ENCODE assay signal across 16 cellular contexts in the genomic region with DNA sequence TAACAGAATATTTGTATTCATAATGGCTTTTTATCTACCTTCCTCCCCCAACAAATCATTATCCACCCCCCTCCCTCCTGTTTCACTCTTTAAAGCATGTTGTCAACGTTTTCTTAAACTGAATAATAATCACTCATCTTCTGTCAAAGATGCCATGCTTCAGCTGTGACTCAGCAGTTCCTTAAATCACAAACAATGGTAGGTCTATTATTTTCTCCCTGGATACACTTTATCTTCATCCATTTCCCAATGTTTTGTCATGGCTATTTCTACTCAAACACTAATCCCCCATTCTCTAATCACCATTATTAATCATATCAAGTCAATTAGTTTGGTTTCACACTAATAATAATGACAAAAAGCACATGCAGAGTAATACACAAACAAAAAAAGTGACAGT. TPM values are rescaled to one million over a fixed set of nuclear protein-coding genes. Genes with fewer than 3 reads are reported as not detected.
DNase-seq lines count a peak whose midpoint lies in the region; FAIRE-seq and TF ChIP-seq lines count a peak whose summit lies in the region.
"Had no signal": no experiment of that assay in that cellular context is flagged by ENCODE, and none has a peak within 500 bp of the region (broad histone marks: within the 10 kb centered on the region; RNA-seq: fewer than 3 reads in every experiment).

No MANE protein-coding gene starts in this region.

- H3K4me1 ChIP-seq in Loucy (ENCODE audit: insufficient read depth, low read length, poor library complexity, severe bottlenecking) (peaks cover 38% of the 10 kb centered on the region), spleen (no peaks in the 10 kb centered on the region), small intestine (ENCODE audit: control insufficient read depth in 2 of 2, insufficient read depth in 1 of 2, low read depth in 1 of 2, low read length in 1 of 2) (no peaks in the 10 kb centered on the region)
- H3K4me1 ChIP-seq: parathyroid adenoma, thyroid gland had no signal

- H3K4me2 ChIP-seq in Loucy (ENCODE audit: low read depth, low read length, poor library complexity, severe bottlenecking): peak overlapping the region; percentile 54

- no peak overlapping the region for H2AFZ ChIP-seq in Loucy (ENCODE audit: low read length)
- H2AFZ ChIP-seq: parathyroid adenoma had no signal

- H3K4me1 Mint-ChIP-seq in progenitor cell of endocrine pancreas (ENCODE audit: low read depth): peaks cover 7% of the 10 kb centered on the region

- H3K36me3 Mint-ChIP-seq in progenitor cell of endocrine pancreas (ENCODE audit: insufficient read depth): no peaks in the 10 kb centered on the region

- 0 to 4% (median 1%) methylated on average over 1 of the region's 1 CpG for WGBS in spleen, 5 donors
- WGBS in small intestine, 3 donors: 3 to 17% (median 9%) methylated on average over 1 of the region's 1 CpG

- H3K9me3 Mint-ChIP-seq in progenitor cell of endocrine pancreas (ENCODE audit: low read depth): no peaks in the 10 kb centered on the region
- H3K9me3 Mint-ChIP-seq: activated naive CD4-positive, alpha-beta T cell treated with anti-CD3 and anti-CD28 coated beads for 36 hours; effector memory CD8-positive, alpha-beta T cell had no signal

- FAIRE-seq in bronchial epithelial cell (lab: Jason Lieb, UNC) (no peak), small intestine (lab: Jason Lieb, UNC) (no peak)

- peak; percentile 36 for DNase-seq in EH (ENCODE audit: low read depth)
- DNase-seq in bronchial epithelial cell (ENCODE audit: low read depth): peak; percentile 59
- no peak for DNase-seq in progenitor cell of endocrine pancreas (ENCODE audit: low spot score, unreplicated experiment)
- DNase-seq in SIG-M5 treated with dmso at 0.1 percent for 504 hours (lab: John Stamatoyannopoulos, UW; ENCODE audit: unreplicated experiment): no peak
- DNase-seq in spleen: no peak
- no peak for DNase-seq in H7
- no peak for DNase-seq in small intestine
- DNase-seq: activated naive CD4-positive, alpha-beta T cell treated with anti-CD3 and anti-CD28 coated beads for 36 hours; effector memory CD8-positive, alpha-beta T cell; kidney; thyroid gland had no signal

- no peaks in the 10 kb centered on the region for H4K20me1 ChIP-seq in Loucy (ENCODE audit: insufficient read depth, low read length, poor library complexity, severe bottlenecking)
- H4K20me1 ChIP-seq: BLaER1 treated with 17β-estradiol and CSF1 and Interleukin-3, amounts not matched to agents 10 nM and 100 nM had no signal

- H3K4me3 ChIP-seq in Loucy (ENCODE audit: low read length, poor library complexity, severe bottlenecking) (peak overlapping the region; percentile 46), bronchial epithelial cell (ENCODE audit: low read depth, low read length) (no peak overlapping the region), spleen (no peak overlapping the region), H7 (ENCODE audit: insufficient read depth, low read depth, low read length) (no peak overlapping the region), small intestine (ENCODE audit: low read depth in 1 of 2, low read length in 2 of 2) (no peak overlapping the region)
- H3K4me3 ChIP-seq: BLaER1 treated with 17β-estradiol and CSF1 and Interleukin-3, amounts not matched to agents 10 nM and 100 nM; SK-N-MC; thyroid gland had no signal

- H3K27ac ChIP-seq in spleen (no peak overlapping the region), small intestine (ENCODE audit: low read depth in 1 of 2, low read length in 1 of 2) (no peak overlapping the region)
- H3K27ac ChIP-seq: parathyroid adenoma, SK-N-MC, thyroid gland, VCaP had no signal

- H3K9ac ChIP-seq in Loucy (ENCODE audit: low read depth, low read length, poor library complexity, severe bottlenecking): peak overlapping the region; percentile 44
- H3K9ac ChIP-seq: BLaER1 treated with 17β-estradiol and CSF1 and Interleukin-3, amounts not matched to agents 10 nM and 100 nM; parathyroid adenoma had no signal

- H3K36me3 ChIP-seq in Loucy (ENCODE audit: insufficient read depth, low read length): no peaks in the 10 kb centered on the region
- no peaks in the 10 kb centered on the region for H3K36me3 ChIP-seq in bronchial epithelial cell (ENCODE audit: control insufficient read depth, insufficient read depth, low read length)
- no peaks in the 10 kb centered on the region for H3K36me3 ChIP-seq in spleen
- H3K36me3 ChIP-seq in H7 (replicated peaks; ENCODE audit: control insufficient read depth, insufficient read depth, low read length): no peaks in the 10 kb centered on the region
- H3K36me3 ChIP-seq in small intestine (ENCODE audit: control insufficient read depth in 2 of 2, insufficient read depth in 2 of 2, low read length in 2 of 2): no peaks in the 10 kb centered on the region
- H3K36me3 ChIP-seq: thyroid gland had no signal

- no peaks in the 10 kb centered on the region for H3K9me3 ChIP-seq in Loucy (ENCODE audit: insufficient read depth, low read depth, low read length)
- no peaks in the 10 kb centered on the region for H3K9me3 ChIP-seq in spleen
- no peaks in the 10 kb centered on the region for H3K9me3 ChIP-seq in small intestine (ENCODE audit: control insufficient read depth, low read depth)
- H3K9me3 ChIP-seq: BLaER1 treated with 17β-estradiol and CSF1 and Interleukin-3, amounts not matched to agents 10 nM and 100 nM; thyroid gland had no signal

- H3K27me3 ChIP-seq in Loucy (ENCODE audit: insufficient read depth, low read length, poor library complexity, severe bottlenecking) (no peaks in the 10 kb centered on the region), bronchial epithelial cell (ENCODE audit: control insufficient read depth, insufficient read depth, low read length) (no peaks in the 10 kb centered on the region), spleen (replicated peaks in 1 of 7) (peaks cover 0 to 4% (median 0%) of the 10 kb centered on the region in 7 donors), H7 (ENCODE audit: control insufficient read depth, insufficient read depth, low read length) (no peaks in the 10 kb centered on the region), small intestine (ENCODE audit: control insufficient read depth in 2 of 2, insufficient read depth in 2 of 2, low read length in 2 of 2) (no peaks in the 10 kb centered on the region)
- H3K27me3 ChIP-seq: BLaER1 treated with 17β-estradiol and CSF1 and Interleukin-3, amounts not matched to agents 10 nM and 100 nM; thyroid gland had no signal

- H3K9me2 ChIP-seq in Loucy (replicated peaks; ENCODE audit: low read depth, low read length): no peaks in the 10 kb centered on the region

- peak overlapping the region; percentile 2 for H3K27ac Mint-ChIP-seq in progenitor cell of endocrine pancreas
- H3K27ac Mint-ChIP-seq: activated naive CD4-positive, alpha-beta T cell treated with anti-CD3 and anti-CD28 coated beads for 36 hours; effector memory CD8-positive, alpha-beta T cell had no signal

- H3K27me3 Mint-ChIP-seq in progenitor cell of endocrine pancreas: no peaks in the 10 kb centered on the region

- H3F3A ChIP-seq in Loucy (ENCODE audit: low read depth): no peaks in the 10 kb centered on the region

- intact Hi-C loops in spleen (cut with DNase I; ENCODE audit: low total_unique reads): no loop called here

- H3K4me3 Mint-ChIP-seq in progenitor cell of endocrine pancreas (ENCODE audit: low read depth): no peak overlapping the region
- H3K4me3 Mint-ChIP-seq: activated naive CD4-positive, alpha-beta T cell treated with anti-CD3 and anti-CD28 coated beads for 36 hours; effector memory CD8-positive, alpha-beta T cell had no signal

- TF ChIP-seq POLR2A in spleen (IDR thresholded peaks at IDR 0.05): no peak

- no peak for TF ChIP-seq CTCF in Loucy (conservative IDR thresholded peaks at IDR 0.05; ENCODE audit: low read length)
- TF ChIP-seq CTCF in bronchial epithelial cell (IDR thresholded peaks at IDR 0.05; ENCODE audit: insufficient read depth, low read length, severe bottlenecking): no peak
- TF ChIP-seq CTCF in progenitor cell of endocrine pancreas (IDR thresholded peaks at IDR 0.05; ENCODE audit: unreplicated experiment): no peak
- no peak for TF ChIP-seq CTCF in spleen (IDR thresholded peaks at IDR 0.05 in 8 of 11, conservative IDR thresholded peaks at IDR 0.05 in 3 of 11)

- H3K79me2 ChIP-seq in Loucy (ENCODE audit: insufficient read depth, low read length): no peaks in the 10 kb centered on the region
- H3K79me2 ChIP-seq: parathyroid adenoma had no signal

RNA-seq across cellular contexts. Expression of a gene that starts 6.5 kb away (rescaled TPM):
- total RNA-seq in bronchial epithelial cell (not detected in 2 replicates), progenitor cell of endocrine pancreas (not detected in 2 replicates), spleen (10 to 100 TPM in 1 of 7 donors, 1 to 10 TPM in 6; 1.1 to 11.0 (median 1.6) TPM)
- polyA plus RNA-seq in spleen (1 to 10 TPM in 1 of 3 donors, under 1 TPM in 2; 0.20 to 1.9 (median 0.22) TPM), small intestine (under 1 TPM in 1 of 3 donors, not detected in 2; 0.09 TPM)
- total RNA-seq in H7 (2014; rRNA removed; shearing (Covaris generic)): not detected in 2 replicates
- total RNA-seq: activated naive CD4-positive, alpha-beta T cell treated with anti-CD3 and anti-CD28 coated beads for 36 hours; kidney had no signal

RNA-seq across cellular contexts. Expression of a gene that starts 13.6 kb away (rescaled TPM):
- total RNA-seq in bronchial epithelial cell (not detected in 2 replicates), progenitor cell of endocrine pancreas (not detected in 2 replicates), spleen (1 to 10 TPM in 4 of 7 donors, under 1 TPM in 3; 0.28 to 3.7 (median 1.3) TPM)
- polyA plus RNA-seq in spleen (1 to 10 TPM in 1 of 3 donors, under 1 TPM in 1, not detected in 1; 0.43 to 1.1 TPM), small intestine (under 1 TPM in 1 of 3 donors, not detected in 2; 0.12 TPM)
- total RNA-seq in H7 (2014; rRNA removed; shearing (Covaris generic)): not detected in 2 replicates
- total RNA-seq: activated naive CD4-positive, alpha-beta T cell treated with anti-CD3 and anti-CD28 coated beads for 36 hours; thyroid gland had no signal

RNA-seq across cellular contexts. Expression of a gene that starts 18.0 kb away (rescaled TPM):
- total RNA-seq in bronchial epithelial cell: not detected in 2 replicates
- not detected in 2 replicates for total RNA-seq in progenitor cell of endocrine pancreas
- 1 to 10 TPM; 2.0 to 7.7 (median 2.9) TPM for total RNA-seq in spleen
- 1 to 10 TPM in 1 of 3 donors, under 1 TPM in 2; 0.67 to 1.1 (median 0.67) TPM for polyA plus RNA-seq in spleen
- total RNA-seq in H7 (2014; rRNA removed; shearing (Covaris generic)): not detected in 2 replicates
- not detected for polyA plus RNA-seq in small intestine
- total RNA-seq: activated naive CD4-positive, alpha-beta T cell treated with anti-CD3 and anti-CD28 coated beads for 36 hours; kidney; thyroid gland had no signal

RNA-seq across cellular contexts. Expression of a gene that starts 45.7 kb away (rescaled TPM):
- total RNA-seq in bronchial epithelial cell (not detected in 2 replicates), progenitor cell of endocrine pancreas (not detected in 2 replicates), spleen (10 to 100 TPM; 15.2 to 59.5 (median 25.8) TPM)
- polyA plus RNA-seq in spleen (10 to 100 TPM in 1 of 3 donors, 1 to 10 TPM in 2; 5.4 to 25.3 (median 5.8) TPM), small intestine (1 to 10 TPM in 1 of 3 donors, not detected in 2; 1.5 TPM)
- total RNA-seq in H7 (2014; rRNA removed; shearing (Covaris generic)): not detected in 2 replicates
- total RNA-seq: activated naive CD4-positive, alpha-beta T cell treated with anti-CD3 and anti-CD28 coated beads for 36 hours had no signal

Comparison
In these comparisons a context has a peak if more than half of its experiments do, and no peak if none do; other contexts are left out.
1. DNase-seq: peak in EH (single experiment) and bronchial epithelial cell (single experiment); none in progenitor cell of endocrine pancreas (single experiment), SIG-M5 treated with dmso at 0.1 percent for 504 hours (single experiment), spleen (single experiment), H7 (single experiment) and small intestine (single experiment).